9 cellular contexts compared by ENCODE assay signal in the genomic region with DNA sequence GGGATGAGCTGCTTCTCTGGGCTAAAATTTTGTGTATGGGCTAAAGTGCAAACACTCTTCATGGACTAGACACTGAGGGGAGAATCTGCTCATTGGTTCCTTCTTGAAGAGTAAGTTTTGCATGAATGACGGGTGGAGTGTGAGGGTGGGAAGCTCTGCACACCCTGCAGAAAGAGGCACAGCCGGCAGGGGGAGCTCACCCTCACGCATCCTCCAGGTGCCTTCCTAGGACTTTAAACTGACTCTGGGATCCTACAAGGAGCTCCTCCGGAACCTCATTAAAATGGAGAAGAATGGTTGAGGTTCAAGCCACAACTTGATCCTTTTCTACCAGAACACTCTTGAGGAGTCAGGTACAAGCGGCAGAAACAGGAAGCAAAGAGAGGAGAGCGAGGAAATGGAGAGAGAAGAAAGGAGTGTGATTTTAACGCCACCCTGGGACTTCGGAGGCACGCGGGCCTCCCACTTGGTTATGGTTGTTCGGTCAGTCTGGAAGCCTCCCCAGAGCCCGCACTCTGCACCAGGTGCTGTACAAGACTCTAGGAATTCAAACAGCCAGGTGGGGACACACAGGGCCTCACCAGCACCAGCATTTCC.
A peak's percentile ranks its signal among the peaks of the same experiment; 100 is the strongest.
DNase-seq lines count a peak whose midpoint lies in the region; ATAC-seq and TF ChIP-seq lines count a peak whose summit lies in the region.
"Had no signal": no experiment of that assay in that cellular context is flagged by ENCODE, and none has a peak within 500 bp of the region (broad histone marks: within the 10 kb centered on the region; RNA-seq: fewer than 3 reads in every experiment).

No MANE protein-coding gene starts in this region.

- no peaks in the 10 kb centered on the region for H3K9me3 Mint-ChIP-seq in memory B cell
- H3K9me3 Mint-ChIP-seq: dendritic cell treated with granulocyte-macrophage colony-stimulating factor and Interleukin-4, amounts not matched to agents 40 ng/mL and 50 ng/mL, for 4 days had no signal

- peaks cover 3% of the 10 kb centered on the region for H3K36me3 Mint-ChIP-seq in memory B cell

- peaks cover 5% of the 10 kb centered on the region for H3K4me1 Mint-ChIP-seq in memory B cell

- intact Hi-C loops in breast epithelium (cut with DNase I; ENCODE audit: low total_unique reads): no loop called here

- CTCF ChIA-PET in GM10248 (lab: Yijun Ruan, JAX): interaction anchor here (0.7 to 12.0 kb wide), 17 partner anchors 8 to 493 kb away, joined by 3 to 285 read pairs (median 5); no protein-coding TSS in a partner anchor

- no peaks in the 10 kb centered on the region for H3K27me3 ChIP-seq in breast epithelium

- peaks cover 6% of the 10 kb centered on the region for H3K36me3 ChIP-seq in breast epithelium

- H3K27ac ChIP-seq in 22Rv1 (no peak overlapping the region), breast epithelium (no peak overlapping the region)

- H3K9me3 ChIP-seq in breast epithelium: no peaks in the 10 kb centered on the region

- H3K27ac Mint-ChIP-seq in memory B cell: no peak overlapping the region
- H3K27ac Mint-ChIP-seq: dendritic cell treated with granulocyte-macrophage colony-stimulating factor and Interleukin-4, amounts not matched to agents 40 ng/mL and 50 ng/mL, for 4 days had no signal

- no peaks in the 10 kb centered on the region for H3K27me3 Mint-ChIP-seq in memory B cell
- H3K27me3 Mint-ChIP-seq: dendritic cell treated with granulocyte-macrophage colony-stimulating factor and Interleukin-4, amounts not matched to agents 40 ng/mL and 50 ng/mL, for 4 days had no signal

- H3K4me1 ChIP-seq in breast epithelium: no peaks in the 10 kb centered on the region

- TF ChIP-seq CTCF in 22Rv1 (IDR thresholded peaks at IDR 0.05): peak; percentile 89
- peak; percentile 67 for TF ChIP-seq CTCF in GM10248 (IDR thresholded peaks at IDR 0.05; ENCODE audit: control extremely low read depth, extremely low read depth, low read depth, missing control alignments)
- TF ChIP-seq CTCF in breast epithelium (IDR thresholded peaks at IDR 0.05): peak in 2 of 3 donors; percentile 10 to 27

- no peak overlapping the region for H3K4me3 ChIP-seq in breast epithelium

- H3K4me3 Mint-ChIP-seq in memory B cell: no peak overlapping the region
- H3K4me3 Mint-ChIP-seq: dendritic cell treated with granulocyte-macrophage colony-stimulating factor and Interleukin-4, amounts not matched to agents 40 ng/mL and 50 ng/mL, for 4 days had no signal

- ATAC-seq in HG03175 (IDR thresholded peaks at IDR 0.05; ENCODE audit: unreplicated experiment): peak; percentile 68
- peak; percentile 31 for ATAC-seq in memory B cell (ENCODE audit: low read depth)

- POLR2A ChIA-PET in GM10248 (lab: Yijun Ruan, JAX): no interaction called here

- peak; percentile 67 for DNase-seq in GM10248 (ENCODE audit: extremely low spot score)
- DNase-seq in RPMI7951 (ENCODE audit: low read depth): peak; percentile 23
- no peak for DNase-seq in breast epithelium (ENCODE audit: low spot score in 2 of 2)
- no peak for DNase-seq in memory B cell (ENCODE audit: low spot score in 2 of 2)
- DNase-seq in mesenteric fat pad (ENCODE audit: low spot score): no peak
- DNase-seq in DMS153 (lab: John Stamatoyannopoulos, UW): no peak

- TF ChIP-seq POLR2A in breast epithelium (IDR thresholded peaks at IDR 0.05): no peak

Comparison
In these comparisons a context has a peak if more than half of its experiments do, and no peak if none do; other contexts are left out.
1. CTCF ChIP-seq: peak in every context shown above with its lines; median percentile 89 in 22Rv1; 67 in GM10248; 18 in breast epithelium.
2. DNase-seq: peak in GM10248 (single experiment) and RPMI7951 (single experiment); none in breast epithelium (0 of 2), memory B cell (0 of 2), mesenteric fat pad (single experiment) and DMS153 (single experiment).